Comparison of ENCODE assay signal across 8 cellular contexts in genomic region chr5:141560141-141560540, GRCh38. TPM values are rescaled to one million over a fixed set of nuclear protein-coding genes. Genes with fewer than 3 reads are reported as not detected.
DNase-seq lines count a peak whose midpoint lies in the region; ATAC-seq and TF ChIP-seq lines count a peak whose summit lies in the region.

No MANE protein-coding gene starts in this region.

- H3K27me3 Mint-ChIP-seq in activated naive CD4-positive, alpha-beta T cell treated with anti-CD3 and anti-CD28 coated beads for 36 hours (ENCODE audit: low read depth) = no peaks in the 10 kb centered on the region

- TF ChIP-seq POLR2A in body of pancreas (IDR thresholded peaks at IDR 0.05) = peak in 1 of 3 donors; percentile 3

- H3K36me3 Mint-ChIP-seq in activated naive CD4-positive, alpha-beta T cell treated with anti-CD3 and anti-CD28 coated beads for 36 hours (ENCODE audit: low read depth) = peaks cover 38% of the 10 kb centered on the region

- TF ChIP-seq CTCF in body of pancreas (IDR thresholded peaks at IDR 0.05) = no peak
- no peak for TF ChIP-seq CTCF in lower lobe of right lung (IDR thresholded peaks at IDR 0.05)
- TF ChIP-seq CTCF in upper lobe of right lung (IDR thresholded peaks at IDR 0.05) = no peak

- ATAC-seq in body of pancreas = peak; percentile 69
- ATAC-seq in lower lobe of right lung = peak; percentile 63 to 83
- peak; percentile 55 for ATAC-seq in upper lobe of right lung
- no peak for ATAC-seq in GM18519 (IDR thresholded peaks at IDR 0.05; ENCODE audit: low FRiP score, unreplicated experiment)

- no peaks in the 10 kb centered on the region for H3K9me3 Mint-ChIP-seq in activated naive CD4-positive, alpha-beta T cell treated with anti-CD3 and anti-CD28 coated beads for 36 hours

- H3K9me3 ChIP-seq in body of pancreas (no peaks in the 10 kb centered on the region), lower lobe of right lung (no peaks in the 10 kb centered on the region), upper lobe of right lung (no peaks in the 10 kb centered on the region)

- H3K27ac ChIP-seq in body of pancreas (peak overlapping the region; percentile 76 to 89 (median 84)), lower lobe of right lung (peak overlapping the region; percentile 82), upper lobe of right lung (peak overlapping the region; percentile 88)

- H3K4me3 ChIP-seq in body of pancreas (no peak overlapping the region), lower lobe of right lung (no peak overlapping the region), upper lobe of right lung (no peak overlapping the region)

- peak overlapping the region; percentile 30 for H3K27ac Mint-ChIP-seq in activated naive CD4-positive, alpha-beta T cell treated with anti-CD3 and anti-CD28 coated beads for 36 hours

- H3K4me3 Mint-ChIP-seq in activated naive CD4-positive, alpha-beta T cell treated with anti-CD3 and anti-CD28 coated beads for 36 hours = no peak overlapping the region

- H3K36me3 ChIP-seq in body of pancreas (replicated peaks in 1 of 2; ENCODE audit: insufficient read depth in 1 of 2, low read depth in 2 of 2) (no peaks in the 10 kb centered on the region), lower lobe of right lung (peaks cover 19% of the 10 kb centered on the region), upper lobe of right lung (peaks cover 11% of the 10 kb centered on the region)

- H3K4me1 Mint-ChIP-seq in activated naive CD4-positive, alpha-beta T cell treated with anti-CD3 and anti-CD28 coated beads for 36 hours (ENCODE audit: low read depth) = peaks cover 35% of the 10 kb centered on the region

- DNase-seq in activated naive CD4-positive, alpha-beta T cell treated with anti-CD3 and anti-CD28 coated beads for 36 hours = no peak
- DNase-seq in activated naive CD4-positive, alpha-beta T cell treated with Interleukin-2 at 50 U/mL for 16 hours = no peak
- DNase-seq in body of pancreas (peak; percentile 31 to 71 (median 55)), lower lobe of right lung (no peak), upper lobe of right lung (no peak), SK-N-DZ (ENCODE audit: low spot score) (no peak), Kasumi-1 (lab: John Stamatoyannopoulos, UW) (no peak)

- CTCF ChIA-PET in activated naive CD4-positive, alpha-beta T cell treated with anti-CD3 and anti-CD28 coated beads for 36 hours (lab: Charles Lee) = interaction anchor here (1.0 to 1.2 kb wide), 2 partner anchors 139 to 148 kb away, joined by 3 to 4 read pairs; partner anchors contain the start of genes PCDHGA10 and PCDHGA11

- intact Hi-C loops in activated naive CD4-positive, alpha-beta T cell treated with anti-CD3 and anti-CD28 coated beads for 36 hours (cut with micrococcal nuclease) = no loop called here
- intact Hi-C loops in body of pancreas (cut with DNase I) = no loop called here
- intact Hi-C loops in lower lobe of right lung (cut with DNase I) = no loop called here
- intact Hi-C loops in upper lobe of right lung (cut with DNase I) = no loop called here

- H3K4me1 ChIP-seq in body of pancreas (peaks cover 44% of the 10 kb centered on the region), lower lobe of right lung (peaks cover 41% of the 10 kb centered on the region), upper lobe of right lung (peaks cover 40% of the 10 kb centered on the region)

- H3K27me3 ChIP-seq in body of pancreas (no peaks in the 10 kb centered on the region), lower lobe of right lung (ENCODE audit: low read depth) (no peaks in the 10 kb centered on the region), upper lobe of right lung (no peaks in the 10 kb centered on the region)

RNA-seq across cellular contexts. Expression of gene DIAPH1, which starts 58.7 kb away (rescaled TPM):
- 100 to 1,000 TPM; 165 to 169 TPM for total RNA-seq in activated naive CD4-positive, alpha-beta T cell treated with anti-CD3 and anti-CD28 coated beads for 36 hours
- 10 to 100 TPM; 28.3 to 47.0 TPM for total RNA-seq in body of pancreas
- 118 TPM for total RNA-seq in lower lobe of right lung
- 118 TPM for total RNA-seq in upper lobe of right lung
- 27.8 and 31.2 TPM in 2 replicates for polyA plus RNA-seq in SK-N-DZ (2014; cell fraction: cytosol; rRNA removed)
- polyA plus RNA-seq in SK-N-DZ (2014; cell fraction: nucleus; rRNA removed) = 42.2 and 46.4 TPM in 2 replicates

Comparison
In these comparisons a context has a peak if more than half of its experiments do, and no peak if none do; other contexts are left out.
1. DNase-seq: peak in body of pancreas (4 of 4); none in activated naive CD4-positive, alpha-beta T cell treated with anti-CD3 and anti-CD28 coated beads for 36 hours (single experiment), activated naive CD4-positive, alpha-beta T cell treated with Interleukin-2 at 50 U/mL for 16 hours (single experiment), lower lobe of right lung (single experiment), upper lobe of right lung (single experiment), SK-N-DZ (single experiment) and Kasumi-1 (0 of 2).
2. Peak in every context shown above with its lines, with median percentiles within 50 percentile points of each other: H3K27ac ChIP-seq.